In genomic region chrX:1111543-1112300, GRCh38 we compare ENCODE assay signal across 23 cellular contexts.
DNase-seq lines count a peak whose midpoint lies in the region; ATAC-seq and TF ChIP-seq lines count a peak whose summit lies in the region.
"Had no signal": no experiment of that assay in that cellular context is flagged by ENCODE, and none has a peak within 500 bp of the region (broad histone marks: within the 10 kb centered on the region; RNA-seq: fewer than 3 reads in every experiment).

No MANE protein-coding gene starts in this region.

- H3K27me3 ChIP-seq in iPS-15b (ENCODE audit: control insufficient read depth, insufficient read depth, low read length): peaks cover 3% of the 10 kb centered on the region
- no peaks in the 10 kb centered on the region for H3K27me3 ChIP-seq in osteoblast (ENCODE audit: insufficient read depth, low read length)
- H3K27me3 ChIP-seq in Caco-2 (replicated peaks; ENCODE audit: control insufficient read depth, insufficient read depth, low read length): no peaks in the 10 kb centered on the region
- H3K27me3 ChIP-seq: ovary had no signal

- POLR2A ChIA-PET in activated CD4-positive, alpha-beta T cell treated with anti-CD3 and anti-CD28 coated beads for 36 hours (lab: Charles Lee): no interaction called here
- POLR2A ChIA-PET in OCI-LY7 (lab: Charles Lee): no interaction called here
- POLR2A ChIA-PET in Caco-2 (lab: Charles Lee): no interaction called here

- H3K27ac ChIP-seq in OCI-LY7 (ENCODE audit: low read depth, low read length, poor library complexity, severe bottlenecking) (no peak overlapping the region), osteoblast (ENCODE audit: low read depth, low read length) (no peak overlapping the region)
- H3K27ac ChIP-seq: 22Rv1; BLaER1 treated with 17β-estradiol and CSF1 and Interleukin-3, amounts not matched to agents 10 nM and 100 nM; hepatocyte; ovary; WERI-Rb-1 had no signal

- peaks cover 30% of the 10 kb centered on the region for H3K27me3 Mint-ChIP-seq in activated CD4-positive, alpha-beta T cell treated with anti-CD3 and anti-CD28 coated beads for 36 hours
- H3K27me3 Mint-ChIP-seq in Caco-2 (ENCODE audit: insufficient read depth, unreplicated experiment): peaks cover 1% of the 10 kb centered on the region
- H3K27me3 Mint-ChIP-seq: activated CD8-positive, alpha-beta memory T cell treated with anti-CD3 and anti-CD28 coated beads, Interleukin-2, amount 10 ng/mL, durations not matched to agents 7 days and 5 days had no signal

- ATAC-seq in activated CD4-positive, alpha-beta T cell treated with anti-CD3 and anti-CD28 coated beads for 36 hours: no peak
- no peak for ATAC-seq in omental fat pad (ENCODE audit: low FRiP score)
- ATAC-seq: activated CD8-positive, alpha-beta memory T cell treated with anti-CD3 and anti-CD28 coated beads, Interleukin-2, amount 10 ng/mL, durations not matched to agents 7 days and 5 days; left cardiac atrium; PC-3 had no signal

- H3K36me3 Mint-ChIP-seq in activated CD4-positive, alpha-beta T cell treated with anti-CD3 and anti-CD28 coated beads for 36 hours (ENCODE audit: low read depth): no peaks in the 10 kb centered on the region
- no peaks in the 10 kb centered on the region for H3K36me3 Mint-ChIP-seq in Caco-2 (ENCODE audit: insufficient read depth, unreplicated experiment)
- H3K36me3 Mint-ChIP-seq: activated CD8-positive, alpha-beta memory T cell treated with anti-CD3 and anti-CD28 coated beads, Interleukin-2, amount 10 ng/mL, durations not matched to agents 7 days and 5 days had no signal

- DNase-seq in activated CD4-positive, alpha-beta T cell treated with anti-CD3 and anti-CD28 coated beads for 36 hours: peak; percentile 29
- no peak for DNase-seq in activated CD4-positive, alpha-beta T cell treated with anti-CD3 and anti-CD28 coated beads, Interleukin-2, amount 50 U/mL, for 1 hour
- DNase-seq in OCI-LY7 (ENCODE audit: low spot score): peak; percentile 26
- DNase-seq in osteoblast (ENCODE audit: insufficient read length, low spot score, missing footprints): peak; percentile 3
- DNase-seq in cerebellar cortex (ENCODE audit: low spot score): no peak
- no peak for DNase-seq in Caco-2
- DNase-seq in omental fat pad (ENCODE audit: low spot score): no peak
- DNase-seq: activated CD8-positive, alpha-beta memory T cell treated with anti-CD3 and anti-CD28 coated beads, Interleukin-2, amount 10 ng/mL, durations not matched to agents 7 days and 5 days; amygdala; left cardiac atrium; midbrain; NCI-H1417; ovary; PC-3; stimulated activated CD4-positive, alpha-beta T cell treated with anti-CD3 and anti-CD28 coated beads, Interleukin-2, amount 100 ng/mL, for 24 hours; substantia nigra; WERI-Rb-1 had no signal

- H3K4me2 ChIP-seq in OCI-LY7 (ENCODE audit: low read length) (peak overlapping the region; percentile 43), osteoblast (ENCODE audit: insufficient read depth, low read length) (no peak overlapping the region)
- H3K4me2 ChIP-seq: BLaER1 treated with 17β-estradiol and CSF1 and Interleukin-3, amounts not matched to agents 10 nM and 100 nM; hepatocyte had no signal

- H3K4me3 Mint-ChIP-seq in activated CD4-positive, alpha-beta T cell treated with anti-CD3 and anti-CD28 coated beads for 36 hours: no peak overlapping the region
- H3K4me3 Mint-ChIP-seq in Caco-2 (ENCODE audit: unreplicated experiment): no peak overlapping the region
- H3K4me3 Mint-ChIP-seq: activated CD8-positive, alpha-beta memory T cell treated with anti-CD3 and anti-CD28 coated beads, Interleukin-2, amount 10 ng/mL, durations not matched to agents 7 days and 5 days; T-helper 1 cell treated with Interleukin-12 subunit alpha and Interleukin-12 subunit beta and Interleukin-4 antibody, amounts not matched to agents 30 μg/mL and 1 μg/mL, for 36 hours had no signal

- BruUV-seq in OCI-LY7 (replicated peaks; lab: Mats Ljungman, UMichigan): no TSS peak
- no TSS peak for BruUV-seq in Caco-2 (replicated peaks; lab: Mats Ljungman, UMichigan)

- H3K4me3 ChIP-seq in OCI-LY7 (ENCODE audit: low read depth, low read length, poor library complexity, severe bottlenecking) (peak overlapping the region; percentile 32), iPS-15b (ENCODE audit: low read depth, low read length) (peak overlapping the region; percentile 22), osteoblast (ENCODE audit: insufficient read depth, low read length) (no peak overlapping the region), Caco-2 (ENCODE audit: low read depth, low read length) (no peak overlapping the region)
- H3K4me3 ChIP-seq: BLaER1 treated with 17β-estradiol and CSF1 and Interleukin-3, amounts not matched to agents 10 nM and 100 nM; hepatocyte; ovary had no signal

- H3K79me2 ChIP-seq in OCI-LY7 (ENCODE audit: insufficient read depth, low read depth, low read length): no peaks in the 10 kb centered on the region
- no peaks in the 10 kb centered on the region for H3K79me2 ChIP-seq in osteoblast (ENCODE audit: insufficient read depth, low read length)
- H3K79me2 ChIP-seq: hepatocyte had no signal

- TF ChIP-seq CTCF in OCI-LY7 (conservative IDR thresholded peaks at IDR 0.05; ENCODE audit: low read length) (no peak), osteoblast (IDR thresholded peaks at IDR 0.05; ENCODE audit: extremely low read depth, low read depth, low read length) (no peak), Caco-2 (IDR thresholded peaks at IDR 0.05; ENCODE audit: insufficient read depth in 1 of 2, low read depth in 1 of 2, low read length in 1 of 2, severe bottlenecking in 1 of 2, unreplicated experiment in 1 of 2) (no peak), omental fat pad (IDR thresholded peaks at IDR 0.05) (no peak)

- H3K9me3 Mint-ChIP-seq in activated CD4-positive, alpha-beta T cell treated with anti-CD3 and anti-CD28 coated beads for 36 hours (ENCODE audit: low read depth): peaks cover 7% of the 10 kb centered on the region
- H3K9me3 Mint-ChIP-seq in Caco-2 (ENCODE audit: unreplicated experiment): no peaks in the 10 kb centered on the region

- H3K9me3 ChIP-seq in OCI-LY7 (ENCODE audit: low read length) (no peaks in the 10 kb centered on the region), iPS-15b (ENCODE audit: control insufficient read depth, insufficient read depth, low read length) (no peaks in the 10 kb centered on the region), osteoblast (ENCODE audit: low read depth, low read length) (peaks cover 3% of the 10 kb centered on the region), Caco-2 (no peaks in the 10 kb centered on the region; the same call in 1 of the 2 replicates)
- H3K9me3 ChIP-seq: ovary had no signal

- H3K4me1 Mint-ChIP-seq in activated CD4-positive, alpha-beta T cell treated with anti-CD3 and anti-CD28 coated beads for 36 hours: peaks cover 12% of the 10 kb centered on the region
- no peaks in the 10 kb centered on the region for H3K4me1 Mint-ChIP-seq in Caco-2 (ENCODE audit: low read depth, unreplicated experiment)
- H3K4me1 Mint-ChIP-seq: activated CD8-positive, alpha-beta memory T cell treated with anti-CD3 and anti-CD28 coated beads, Interleukin-2, amount 10 ng/mL, durations not matched to agents 7 days and 5 days had no signal

- H2AFZ ChIP-seq in OCI-LY7 (ENCODE audit: low read length) (peak overlapping the region; percentile 85; the same call in 1 of the 2 replicates), osteoblast (ENCODE audit: low read length) (no peak overlapping the region)
- H2AFZ ChIP-seq: hepatocyte had no signal

- no peak overlapping the region for H3K27ac Mint-ChIP-seq in activated CD4-positive, alpha-beta T cell treated with anti-CD3 and anti-CD28 coated beads for 36 hours
- no peak overlapping the region for H3K27ac Mint-ChIP-seq in Caco-2 (ENCODE audit: unreplicated experiment)
- H3K27ac Mint-ChIP-seq: activated CD8-positive, alpha-beta memory T cell treated with anti-CD3 and anti-CD28 coated beads, Interleukin-2, amount 10 ng/mL, durations not matched to agents 7 days and 5 days; activated T-helper 2 cell treated with anti-CD3 and anti-CD28 coated beads, Interferon-gamma antibody, Interleukin-2, Interleukin-4, amounts not matched to agents 10 μg/mL and 5 μg/mL and 100 μg/mL, durations not matched to agents 14 hours and 24 hours and 36 hours; T-helper 1 cell treated with Interleukin-12 subunit alpha and Interleukin-12 subunit beta and Interleukin-4 antibody, amounts not matched to agents 30 μg/mL and 1 μg/mL, for 36 hours had no signal

- intact Hi-C loops in activated CD4-positive, alpha-beta T cell treated with anti-CD3 and anti-CD28 coated beads for 36 hours (cut with DNase I, micrococcal nuclease): no loop called here
- intact Hi-C loops in OCI-LY7 (cut with micrococcal nuclease; ENCODE audit: unreplicated experiment) (no loop called here), Caco-2 (cut with micrococcal nuclease; ENCODE audit: unreplicated experiment) (no loop called here)

- H3K9me2 ChIP-seq in OCI-LY7 (ENCODE audit: insufficient read depth, low read length): no peaks in the 10 kb centered on the region

- H3K4me1 ChIP-seq in OCI-LY7 (ENCODE audit: insufficient read depth, low read length, poor library complexity, severe bottlenecking): peaks cover 26% of the 10 kb centered on the region
- peaks cover 21% of the 10 kb centered on the region for H3K4me1 ChIP-seq in iPS-15b (ENCODE audit: control insufficient read depth, insufficient read depth, low read length)
- H3K4me1 ChIP-seq in osteoblast (ENCODE audit: insufficient read depth, low read length): no peaks in the 10 kb centered on the region
- H3K4me1 ChIP-seq in Caco-2: no peaks in the 10 kb centered on the region
- H3K4me1 ChIP-seq: BLaER1 treated with 17β-estradiol and CSF1 and Interleukin-3, amounts not matched to agents 10 nM and 100 nM had no signal

- H3K9ac ChIP-seq in iPS-15b (ENCODE audit: low read depth, low read length): no peak overlapping the region
- H3K9ac ChIP-seq: BLaER1 treated with 17β-estradiol and CSF1 and Interleukin-3, amounts not matched to agents 10 nM and 100 nM had no signal

- H3K36me3 ChIP-seq in OCI-LY7 (ENCODE audit: insufficient read depth, low read length) (no peaks in the 10 kb centered on the region), iPS-15b (ENCODE audit: control insufficient read depth, insufficient read depth, low read length) (no peaks in the 10 kb centered on the region), osteoblast (ENCODE audit: insufficient read depth, low read length) (no peaks in the 10 kb centered on the region), Caco-2 (ENCODE audit: control insufficient read depth, insufficient read depth, low read length) (no peaks in the 10 kb centered on the region)
- H3K36me3 ChIP-seq: BLaER1 treated with 17β-estradiol and CSF1 and Interleukin-3, amounts not matched to agents 10 nM and 100 nM; ovary; WERI-Rb-1 had no signal

- H4K20me1 ChIP-seq in OCI-LY7 (ENCODE audit: insufficient read depth, low read length) (no peaks in the 10 kb centered on the region), osteoblast (ENCODE audit: insufficient read depth, low read length) (no peaks in the 10 kb centered on the region)
- H4K20me1 ChIP-seq: BLaER1 treated with 17β-estradiol and CSF1 and Interleukin-3, amounts not matched to agents 10 nM and 100 nM had no signal

- CTCF ChIA-PET in activated CD4-positive, alpha-beta T cell treated with anti-CD3 and anti-CD28 coated beads for 36 hours (lab: Charles Lee): no interaction called here
- CTCF ChIA-PET in OCI-LY7 (lab: Charles Lee; ENCODE audit: unreplicated experiment): no interaction called here
- CTCF ChIA-PET in Caco-2 (lab: Charles Lee): no interaction called here

Comparison
In these comparisons a context has a peak if more than half of its experiments do, and no peak if none do; other contexts are left out.
1. DNase-seq: peak in activated CD4-positive, alpha-beta T cell treated with anti-CD3 and anti-CD28 coated beads for 36 hours (single experiment), OCI-LY7 (single experiment) and osteoblast (single experiment); none in activated CD4-positive, alpha-beta T cell treated with anti-CD3 and anti-CD28 coated beads, Interleukin-2, amount 50 U/mL, for 1 hour (single experiment), cerebellar cortex (single experiment), Caco-2 (0 of 2) and omental fat pad (single experiment).
2. H3K4me3 ChIP-seq: peak in OCI-LY7 (single experiment) and iPS-15b (single experiment); none in osteoblast (single experiment) and Caco-2 (single experiment).